In the genomic region with DNA sequence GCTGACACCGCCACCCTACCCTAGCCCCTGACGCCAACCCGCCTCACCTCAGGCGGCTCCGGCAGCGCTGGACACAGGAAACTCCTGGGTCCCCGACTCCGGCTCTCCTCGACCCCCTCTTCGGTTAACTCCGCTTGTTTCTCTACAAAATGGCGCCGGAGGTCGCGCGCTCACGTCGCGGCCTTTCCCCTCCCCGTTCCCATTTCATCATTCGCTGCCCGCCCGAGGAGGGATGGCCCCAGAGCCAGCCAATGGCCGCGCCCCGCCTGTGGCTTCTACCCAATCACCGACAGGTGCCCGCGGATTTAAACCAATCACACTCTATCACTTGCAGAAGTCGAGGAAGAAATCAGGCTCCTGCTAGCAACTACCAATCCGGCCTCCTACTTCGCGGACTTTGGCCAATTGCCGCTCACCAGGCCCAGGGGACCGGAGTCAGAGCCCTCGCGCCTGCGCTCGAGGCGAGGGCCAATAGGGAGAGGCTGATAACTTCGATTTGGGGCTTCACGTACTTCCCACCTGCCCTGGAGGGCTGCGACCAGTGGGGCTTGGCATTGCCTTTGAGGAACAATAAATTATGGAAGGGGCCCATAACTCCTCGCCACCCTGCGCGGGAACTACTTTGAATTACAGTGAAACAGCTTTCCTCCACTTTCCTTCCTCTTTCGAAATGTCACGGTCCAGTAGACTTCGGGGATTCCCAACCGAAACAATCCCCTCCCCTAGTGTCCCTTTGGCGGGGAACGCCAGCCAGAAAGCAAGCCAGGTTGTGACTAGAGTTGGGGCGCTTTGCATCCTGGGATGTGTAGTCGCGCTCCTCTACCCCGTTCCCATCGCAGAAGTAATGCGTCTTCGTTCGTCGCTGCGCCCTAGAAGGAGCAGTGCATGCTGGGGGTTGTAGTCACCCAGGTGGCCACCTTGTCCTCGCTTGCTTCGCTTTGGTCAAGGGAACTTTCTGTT, we compare ENCODE assay signal across 8 cellular contexts. TPM values are rescaled to one million over a fixed set of nuclear protein-coding genes. Genes with fewer than 3 reads are reported as not detected.
DNase-seq lines count a peak whose midpoint lies in the region; ATAC-seq and TF ChIP-seq lines count a peak whose summit lies in the region.

A gene (minus strand): TSS at position 146 of the 960 bp plus-strand sequence. CDS start 30,489 bp downstream, outside the sequence.

- H3K27ac ChIP-seq in DOHH2 (ENCODE audit: low read depth, low read length) = peak within 1 kb of the TSS; percentile 88
- peak within 1 kb of the TSS; percentile 98 for H3K27ac ChIP-seq in GM23338 (ENCODE audit: low read depth)

- H3K4me1 ChIP-seq in DOHH2 (ENCODE audit: control insufficient read depth, low read length) = peaks cover 23% of the 10 kb centered on the region
- H3K4me1 ChIP-seq in GM23338 (ENCODE audit: insufficient read depth) = no peaks in the 10 kb centered on the region

- H4K20me1 ChIP-seq in DOHH2 (ENCODE audit: control insufficient read depth, insufficient read depth, low read depth, low read length) (peaks cover 21% of the 10 kb centered on the region), GM23338 (replicated peaks; ENCODE audit: insufficient read depth) (peaks cover 31% of the 10 kb centered on the region)

- peaks cover 4% of the 10 kb centered on the region for H3K9me3 Mint-ChIP-seq in GM23338
- peaks cover 0 to 2% (median 0%) of the 10 kb centered on the region in 7 donors for H3K9me3 Mint-ChIP-seq in naive B cell
- no peaks in the 10 kb centered on the region for H3K9me3 Mint-ChIP-seq in stimulated activated memory B cell treated with anti-CD40 and anti-IgM and Interleukin-4, amounts not matched to agents 10 μg/mL and 1 μg/mL and 100 μg/mL, for 72 hours

- DNase-seq in GM23338 (ENCODE audit: low spot score) (peak; percentile 98), LHCN-M2 (ENCODE audit: low read depth) (peak; percentile 99), RPMI8226 (peak; percentile 99), fibroblast of gingiva (ENCODE audit: low read depth) (peak; percentile 100), naive B cell (peak; percentile 99)
- DNase-seq in activated T-helper 1 cell treated with anti-CD3 and anti-CD28 coated beads, Interleukin-2, amount 50 U/mL, for 16 hours (ENCODE audit: low read depth in 1 of 2, low spot score in 1 of 2) = peak; percentile 94 to 97

- H3K4me3 Mint-ChIP-seq in GM23338 = peak within 1 kb of the TSS; percentile 100
- H3K4me3 Mint-ChIP-seq in naive B cell = peak within 1 kb of the TSS; percentile 94 to 100 (median 99)
- peak within 1 kb of the TSS; percentile 92 for H3K4me3 Mint-ChIP-seq in stimulated activated memory B cell treated with anti-CD40 and anti-IgM and Interleukin-4, amounts not matched to agents 10 μg/mL and 1 μg/mL and 100 μg/mL, for 72 hours

- no peaks in the 10 kb centered on the region for H3F3A ChIP-seq in DOHH2 (ENCODE audit: control insufficient read depth, insufficient read depth)
- H3F3A ChIP-seq in GM23338 (replicated peaks; ENCODE audit: low read depth) = no peaks in the 10 kb centered on the region

- peak within 1 kb of the TSS; percentile 92 for H3K4me2 ChIP-seq in DOHH2 (ENCODE audit: low read length)
- peak within 1 kb of the TSS; percentile 97 for H3K4me2 ChIP-seq in GM23338

- H3K4me3 ChIP-seq in DOHH2 (ENCODE audit: low read length) (peak within 1 kb of the TSS; percentile 93), GM23338 (peak within 1 kb of the TSS; percentile 92)

- no peaks in the 10 kb centered on the region for H3K9me2 ChIP-seq in DOHH2 (replicated peaks; ENCODE audit: control insufficient read depth, low read length)
- H3K9me2 ChIP-seq in GM23338 (ENCODE audit: insufficient read depth) = no peaks in the 10 kb centered on the region

- peaks cover 39% of the 10 kb centered on the region for H3K36me3 ChIP-seq in DOHH2 (ENCODE audit: control insufficient read depth, low read length)
- H3K36me3 ChIP-seq in GM23338 (ENCODE audit: insufficient read depth) = 0 out of 2 replicates have a peak, but pooled peaks cover 3% of the 10 kb centered on the region

- H3K27me3 ChIP-seq in DOHH2 (ENCODE audit: control insufficient read depth, low read length) (no peaks in the 10 kb centered on the region), GM23338 (ENCODE audit: insufficient read depth) (no peaks in the 10 kb centered on the region)

- peaks cover 9% of the 10 kb centered on the region for H3K4me1 Mint-ChIP-seq in GM23338
- H3K4me1 Mint-ChIP-seq in naive B cell = peaks cover 5 to 50% (median 19%) of the 10 kb centered on the region in 3 donors
- peaks cover 33% of the 10 kb centered on the region for H3K4me1 Mint-ChIP-seq in stimulated activated memory B cell treated with anti-CD40 and anti-IgM and Interleukin-4, amounts not matched to agents 10 μg/mL and 1 μg/mL and 100 μg/mL, for 72 hours

- peaks cover 8% of the 10 kb centered on the region; the same call in 2 of the 3 replicates for H3K36me3 Mint-ChIP-seq in GM23338 (ENCODE audit: low read depth)
- H3K36me3 Mint-ChIP-seq in naive B cell = peaks cover 0 to 8% of the 10 kb centered on the region in 2 donors
- no peaks in the 10 kb centered on the region for H3K36me3 Mint-ChIP-seq in stimulated activated memory B cell treated with anti-CD40 and anti-IgM and Interleukin-4, amounts not matched to agents 10 μg/mL and 1 μg/mL and 100 μg/mL, for 72 hours

- ATAC-seq in GM23338 (peak; percentile 91), naive B cell (ENCODE audit: low read depth in 2 of 2) (peak; percentile 80 to 81)
- ATAC-seq in stimulated activated memory B cell treated with anti-CD40 and anti-IgM and Interleukin-4, amounts not matched to agents 10 μg/mL and 1 μg/mL and 100 μg/mL, for 72 hours = peak; percentile 96

- H3K9me3 ChIP-seq in DOHH2 (ENCODE audit: control insufficient read depth, insufficient read depth, low read length) = no peaks in the 10 kb centered on the region

- TF ChIP-seq CTCF in DOHH2 (IDR thresholded peaks at IDR 0.05; ENCODE audit: low read depth, low read length, poor library complexity, severe bottlenecking) (no peak), GM23338 (conservative IDR thresholded peaks at IDR 0.05; ENCODE audit: low read depth in 2 of 2) (no peak)

- peak within 1 kb of the TSS; percentile 100 for H3K27ac Mint-ChIP-seq in GM23338
- H3K27ac Mint-ChIP-seq in naive B cell = peak within 1 kb of the TSS; percentile 98 to 100 (median 100)
- peak within 1 kb of the TSS; percentile 98 for H3K27ac Mint-ChIP-seq in stimulated activated memory B cell treated with anti-CD40 and anti-IgM and Interleukin-4, amounts not matched to agents 10 μg/mL and 1 μg/mL and 100 μg/mL, for 72 hours

- H3K79me2 ChIP-seq in DOHH2 (ENCODE audit: control insufficient read depth, low read length) (peaks cover 47% of the 10 kb centered on the region), GM23338 (replicated peaks; ENCODE audit: insufficient read depth) (peaks cover 46% of the 10 kb centered on the region)

- H3K27me3 Mint-ChIP-seq in GM23338 (ENCODE audit: insufficient read depth, low read depth, poor library complexity) = peaks cover 14% of the 10 kb centered on the region
- H3K27me3 Mint-ChIP-seq in naive B cell = no peaks in the 10 kb centered on the region
- H3K27me3 Mint-ChIP-seq in stimulated activated memory B cell treated with anti-CD40 and anti-IgM and Interleukin-4, amounts not matched to agents 10 μg/mL and 1 μg/mL and 100 μg/mL, for 72 hours = no peaks in the 10 kb centered on the region

- peak within 1 kb of the TSS; percentile 94 for H2AFZ ChIP-seq in GM23338

TF ChIP-seq in GM23338, 12 proteins besides CTCF, POLR2A, EP300 and RAD21 (continues in another document):
- TF ChIP-seq ZNF114 (CRISPR knock-in tag; IDR thresholded peaks at IDR 0.05) (peak; percentile 97), POLR2AphosphoS5 (IDR thresholded peaks at IDR 0.05; ENCODE audit: low read depth) (peak; percentile 75), STAT1 (IDR thresholded peaks at IDR 0.05; ENCODE audit: unreplicated experiment) (no peak), EZH2 (IDR thresholded peaks at IDR 0.05; ENCODE audit: low read depth, unreplicated experiment) (no peak)

RNA-seq across cellular contexts. Expression of the gene that starts here (rescaled TPM):
- total RNA-seq in GM23338 (2014; rRNA removed; shearing (Covaris generic)) = 298 and 319 TPM in 2 replicates
- polyA plus RNA-seq in GM23338 (2016; fragmentation: Nextera tagmentation; extraction: Ambion mirVana) (46.4 and 59.2 TPM in 2 replicates), naive B cell (ENCODE audit: low read depth in 6 of 6) (100 to 1,000 TPM in 4 of 6 donors, 10 to 100 TPM in 2; 79.4 to 161 (median 108) TPM)
- total RNA-seq in LHCN-M2 (2014; rRNA removed) = 101 and 113 TPM in 2 replicates
- 54.5 TPM for polyA plus RNA-seq in LHCN-M2 (2012)

Comparison
In these comparisons a context has a peak if more than half of its experiments do, and no peak if none do; other contexts are left out.
1. Peak in every context shown above with its lines: DNase-seq, ATAC-seq, H3K4me3 ChIP-seq and H3K27ac ChIP-seq.